ENCODE assay signal across 14 cellular contexts in genomic region chr1:157849229-157849875, GRCh38. TPM values are rescaled to one million over a fixed set of nuclear protein-coding genes. Genes with fewer than 3 reads are reported as not detected.
A peak's percentile ranks its signal among the peaks of the same experiment; 100 is the strongest.
DNase-seq lines count a peak whose midpoint lies in the region; ATAC-seq and TF ChIP-seq lines count a peak whose summit lies in the region.
"Had no signal": no experiment of that assay in that cellular context is flagged by ENCODE, and none has a peak within 500 bp of the region (broad histone marks: within the 10 kb centered on the region; RNA-seq: fewer than 3 reads in every experiment).

No MANE protein-coding gene starts in this region.

- peak; percentile 79 for ATAC-seq in GM21528 (IDR thresholded peaks at IDR 0.05; ENCODE audit: low FRiP score, unreplicated experiment)
- peak; percentile 63 for ATAC-seq in HG03520 (IDR thresholded peaks at IDR 0.05; ENCODE audit: unreplicated experiment)

- TF ChIP-seq POLR2A in testis (IDR thresholded peaks at IDR 0.05) = no peak

- no peaks in the 10 kb centered on the region for H3K9me3 ChIP-seq in testis
- H3K9me3 ChIP-seq: left ventricle myocardium inferior had no signal

- no peaks in the 10 kb centered on the region for H3K36me3 ChIP-seq in testis (ENCODE audit: low read depth, missing control alignments)
- H3K36me3 ChIP-seq: left ventricle myocardium inferior had no signal

- H3K4me1 ChIP-seq in testis = no peaks in the 10 kb centered on the region
- H3K4me1 ChIP-seq: left ventricle myocardium inferior had no signal

- intact Hi-C loops in testis (cut with DNase I; ENCODE audit: low total_unique reads) = no loop called here

- DNase-seq in GM13977 (ENCODE audit: low spot score) = peak; percentile 33
- DNase-seq in left kidney (ENCODE audit: low read depth, low spot score) = peak; percentile 5
- DNase-seq in retina = no peak
- no peak for DNase-seq in HEK293T (ENCODE audit: extremely low spot score)
- no peak for DNase-seq in NCI-H2227 treated with DMSO at 0.1 percent for 48 hours (lab: John Stamatoyannopoulos, UW)
- DNase-seq in testis = no peak
- DNase-seq: activated T-cell treated with anti-CD3 and anti-CD28 coated beads, Interleukin-2, amount 50 U/mL, for 1 hour; central memory CD4-positive, alpha-beta T cell; left ventricle myocardium inferior; NCI-H226; stimulated activated CD8-positive, alpha-beta memory T cell treated with anti-CD3 and anti-CD28 coated beads, Interleukin-4, amount 100 ng/mL, for 48 hours had no signal

- POLR2A ChIA-PET in HEK293T (lab: Yijun Ruan, JAX) = no interaction called here

- no peaks in the 10 kb centered on the region for H3K27me3 ChIP-seq in testis

- CTCF ChIA-PET in HEK293T (lab: Yijun Ruan, JAX) = no interaction called here

- no peak overlapping the region for H3K27ac ChIP-seq in testis
- H3K27ac ChIP-seq: left ventricle myocardium inferior had no signal

- in situ Hi-C loops in GM13977 (cut with MboI; ENCODE audit: low pct_unique_long_range_greater_than_20kb, low sequenced_read_pairs, unreplicated experiment) = no loop called here

- 96% methylated on average over 2 of the region's 2 CpGs for whole genome bisulfite sequencing in testis, 2 donors

- TF ChIP-seq CTCF in GM13977 (IDR thresholded peaks at IDR 0.05; ENCODE audit: extremely low read depth, insufficient read depth, missing control alignments) (no peak), testis (IDR thresholded peaks at IDR 0.05) (no peak)

- H3K4me3 ChIP-seq in testis = no peak overlapping the region
- H3K4me3 ChIP-seq: left ventricle myocardium inferior had no signal

TF ChIP-seq in HEK293T, 16 proteins besides CTCF, POLR2A, EP300 and RAD21:
- no peak for TF ChIP-seq FOXM1 (IDR thresholded peaks at IDR 0.05; ENCODE audit: borderline replicate concordance)
- TF ChIP-seq CTBP1 (IDR thresholded peaks at IDR 0.05; ENCODE audit: borderline replicate concordance) = no peak
- TF ChIP-seq ARNT (IDR thresholded peaks at IDR 0.05) = no peak
- no peak for TF ChIP-seq SUZ12 (IDR thresholded peaks at IDR 0.05)
- TF ChIP-seq L3MBTL2 (conservative IDR thresholded peaks at IDR 0.05) = no peak
- TF ChIP-seq FOXK2 (IDR thresholded peaks at IDR 0.05) = no peak
- no peak for TF ChIP-seq SP1 (IDR thresholded peaks at IDR 0.05)
- TF ChIP-seq NFRKB (IDR thresholded peaks at IDR 0.05) = no peak
- no peak for TF ChIP-seq ELF4 (IDR thresholded peaks at IDR 0.05)
- no peak for TF ChIP-seq ZNF384 (IDR thresholded peaks at IDR 0.05)
- TF ChIP-seq TARDBP (IDR thresholded peaks at IDR 0.05) = no peak
- TF ChIP-seq PKNOX1 (IDR thresholded peaks at IDR 0.05) = no peak
- TF ChIP-seq LEF1 (IDR thresholded peaks at IDR 0.05; ENCODE audit: borderline replicate concordance) = no peak
- no peak for TF ChIP-seq HDGF (IDR thresholded peaks at IDR 0.05; ENCODE audit: borderline replicate concordance)
- no peak for TF ChIP-seq FOXA1 (IDR thresholded peaks at IDR 0.05)

RNA-seq across cellular contexts. Expression of gene CD5L, which starts 7.7 kb away (rescaled TPM):
- under 1 TPM in 1 of 2 donors, not detected in 1; 0.25 TPM for total RNA-seq in testis
- polyA plus RNA-seq in testis (ENCODE audit: insufficient read depth, low read depth, low replicate concordance) = 0.22 TPM
- total RNA-seq: HT-29 had no signal

RNA-seq across cellular contexts. Expression of gene FCRL1, which starts 29.4 kb away (rescaled TPM):
- under 1 TPM in 1 of 2 donors, not detected in 1; 0.37 TPM for total RNA-seq in testis
- polyA plus RNA-seq in testis (ENCODE audit: insufficient read depth, low read depth, low replicate concordance) = 0.80 TPM
- total RNA-seq: left ventricle myocardium inferior had no signal

Comparison
In these comparisons a context has a peak if more than half of its experiments do, and no peak if none do; other contexts are left out.
1. DNase-seq: peak in GM13977 (single experiment) and left kidney (single experiment); none in retina (single experiment), HEK293T (single experiment), NCI-H2227 treated with DMSO at 0.1 percent for 48 hours (single experiment) and testis (single experiment).